27 cellular contexts compared by ENCODE assay signal in the genomic region with DNA sequence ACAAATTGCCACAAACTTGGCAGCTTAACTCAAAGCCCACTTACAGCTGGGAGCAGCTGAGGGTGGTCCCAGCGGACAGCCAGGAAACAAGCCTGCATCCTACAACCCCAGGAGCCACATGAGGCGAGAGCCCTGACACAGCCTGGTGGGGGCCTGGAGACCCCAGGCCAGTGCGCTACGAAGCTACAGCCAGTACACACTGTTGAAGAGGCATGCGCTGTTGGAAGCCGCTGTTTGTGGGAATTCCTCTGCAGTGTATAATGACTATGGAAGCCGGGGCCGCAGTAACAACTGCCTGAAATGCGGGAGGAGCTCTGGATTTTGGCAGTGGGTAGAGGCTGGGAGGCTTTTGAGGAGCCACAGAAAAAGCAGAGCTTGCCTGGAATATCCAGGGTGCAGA.
"Had no signal": no experiment of that assay in that cellular context is flagged by ENCODE, and none has a peak within 500 bp of the region (broad histone marks: within the 10 kb centered on the region; RNA-seq: fewer than 3 reads in every experiment).

No MANE protein-coding gene starts in this region.

- H3K4me1 Mint-ChIP-seq: activated B cell treated with CpG ODN at 0.5 μM for 24 hours; activated CD4-positive, alpha-beta T cell treated with anti-CD3 and anti-CD28 coated beads, Interleukin-2, amount 10 ng/mL, durations not matched to agents 24 days and 14 days; activated CD8-positive, alpha-beta memory T cell treated with anti-CD3 and anti-CD28 coated beads, Interleukin-2, amount 10 ng/mL, durations not matched to agents 7 days and 5 days; activated naive CD4-positive, alpha-beta T cell treated with anti-CD3 and anti-CD28 coated beads, Interleukin-2, amount 50 U/mL, for 24 hours had no signal

- H3K4me3 ChIP-seq: MG63, Peyer's patch had no signal

- H3K36me3 ChIP-seq: MG63 had no signal

- H3K27me3 ChIP-seq: MG63, Peyer's patch had no signal

- H3K27ac ChIP-seq: KMS-11, Peyer's patch, RWPE1 had no signal

- ATAC-seq: activated CD8-positive, alpha-beta memory T cell treated with anti-CD3 and anti-CD28 coated beads, Interleukin-2, amount 10 ng/mL, durations not matched to agents 7 days and 5 days; T-cell had no signal

- H3K27ac Mint-ChIP-seq: activated B cell treated with CpG ODN at 0.5 μM for 24 hours; activated CD4-positive, alpha-beta T cell treated with anti-CD3 and anti-CD28 coated beads, Interleukin-2, amount 10 ng/mL, durations not matched to agents 24 days and 14 days; activated CD8-positive, alpha-beta memory T cell treated with anti-CD3 and anti-CD28 coated beads, Interleukin-2, amount 10 ng/mL, durations not matched to agents 7 days and 5 days; activated naive CD4-positive, alpha-beta T cell treated with anti-CD3 and anti-CD28 coated beads, Interleukin-2, amount 50 U/mL, for 24 hours; activated T-cell treated with anti-CD3 and anti-CD28 coated beads, Interleukin-2, amount 50 U/mL, for 24 hours; activated T-helper 1 cell treated with anti-CD3 and anti-CD28 coated beads, Interleukin-12 subunit alpha, Interleukin-12 subunit beta, Interleukin-2, Interleukin-4 antibody, amounts not matched to agents 30 ng/mL and 10 ng/mL and 1 ng/mL, durations not matched to agents 14 hours and 24 hours and 36 hours; T-cell had no signal

- H3K27me3 Mint-ChIP-seq: activated B cell treated with CpG ODN at 0.5 μM for 24 hours; activated CD4-positive, alpha-beta T cell treated with anti-CD3 and anti-CD28 coated beads, Interleukin-2, amount 10 ng/mL, durations not matched to agents 24 days and 14 days; activated CD8-positive, alpha-beta memory T cell treated with anti-CD3 and anti-CD28 coated beads, Interleukin-2, amount 10 ng/mL, durations not matched to agents 7 days and 5 days; activated naive CD4-positive, alpha-beta T cell treated with anti-CD3 and anti-CD28 coated beads, Interleukin-2, amount 50 U/mL, for 24 hours; activated T-cell treated with anti-CD3 and anti-CD28 coated beads, Interleukin-2, amount 50 U/mL, for 24 hours; T-cell had no signal

- DNase-seq: activated B cell treated with CpG ODN at 0.5 μM for 24 hours; activated CD4-positive, alpha-beta T cell treated with anti-CD3 and anti-CD28 coated beads for 1 hour; activated CD4-positive, alpha-beta T cell treated with anti-CD3 and anti-CD28 coated beads, Interleukin-2, amount 10 ng/mL, durations not matched to agents 24 days and 14 days; activated CD4-positive, alpha-beta T cell treated with anti-CD3 and anti-CD28 coated beads, Interleukin-2, amount 50 U/mL, for 48 hours; activated CD8-positive, alpha-beta memory T cell treated with anti-CD3 and anti-CD28 coated beads, Interleukin-2, amount 10 ng/mL, durations not matched to agents 7 days and 5 days; activated effector memory CD4-positive, alpha-beta T cell treated with Interleukin-2 at 50 U/mL for 16 hours; activated naive CD4-positive, alpha-beta T cell; activated T-cell treated with anti-CD3 and anti-CD28 coated beads, Interleukin-2, amount 50 U/mL, for 24 hours; aorta; MG63; MV-4-11; NCI-H1105 treated with DMSO at 0.1 percent for 48 hours; NCI-H1436 treated with DMSO at 0.1 percent for 48 hours; NCI-H187; NCI-H2081; NCI-H510A treated with DMSO at 0.1 percent for 48 hours; NCI-H69; NK-92 treated with Interleukin-12 subunit alpha and Interleukin-12 subunit beta, amount 100 ng/mL, for 24 hours; Peyer's patch; SIG-M5; T-cell; T-helper 2 cell; T1000 had no signal

- H3K4me3 Mint-ChIP-seq: activated B cell treated with CpG ODN at 0.5 μM for 24 hours; activated CD4-positive, alpha-beta T cell treated with anti-CD3 and anti-CD28 coated beads, Interleukin-2, amount 10 ng/mL, durations not matched to agents 24 days and 14 days; activated CD8-positive, alpha-beta memory T cell treated with anti-CD3 and anti-CD28 coated beads, Interleukin-2, amount 10 ng/mL, durations not matched to agents 7 days and 5 days; activated naive CD4-positive, alpha-beta T cell treated with anti-CD3 and anti-CD28 coated beads, Interleukin-2, amount 50 U/mL, for 24 hours; activated T-cell treated with anti-CD3 and anti-CD28 coated beads, Interleukin-2, amount 50 U/mL, for 24 hours; activated T-helper 1 cell treated with anti-CD3 and anti-CD28 coated beads, Interleukin-12 subunit alpha, Interleukin-12 subunit beta, Interleukin-2, Interleukin-4 antibody, amounts not matched to agents 30 ng/mL and 10 ng/mL and 1 ng/mL, durations not matched to agents 14 hours and 24 hours and 36 hours; T-cell had no signal

- H3K9me3 Mint-ChIP-seq: activated B cell treated with CpG ODN at 0.5 μM for 24 hours; activated naive CD4-positive, alpha-beta T cell treated with anti-CD3 and anti-CD28 coated beads, Interleukin-2, amount 50 U/mL, for 24 hours; activated T-cell treated with anti-CD3 and anti-CD28 coated beads, Interleukin-2, amount 50 U/mL, for 24 hours; activated T-helper 1 cell treated with anti-CD3 and anti-CD28 coated beads, Interleukin-12 subunit alpha, Interleukin-12 subunit beta, Interleukin-2, Interleukin-4 antibody, amounts not matched to agents 30 ng/mL and 10 ng/mL and 1 ng/mL, durations not matched to agents 14 hours and 24 hours and 36 hours; T-cell had no signal

- H3K9me3 ChIP-seq: MG63, Peyer's patch had no signal

- H3K4me1 ChIP-seq: Peyer's patch had no signal
